ENCODE assay signal across 1 cellular context in the genomic region with DNA sequence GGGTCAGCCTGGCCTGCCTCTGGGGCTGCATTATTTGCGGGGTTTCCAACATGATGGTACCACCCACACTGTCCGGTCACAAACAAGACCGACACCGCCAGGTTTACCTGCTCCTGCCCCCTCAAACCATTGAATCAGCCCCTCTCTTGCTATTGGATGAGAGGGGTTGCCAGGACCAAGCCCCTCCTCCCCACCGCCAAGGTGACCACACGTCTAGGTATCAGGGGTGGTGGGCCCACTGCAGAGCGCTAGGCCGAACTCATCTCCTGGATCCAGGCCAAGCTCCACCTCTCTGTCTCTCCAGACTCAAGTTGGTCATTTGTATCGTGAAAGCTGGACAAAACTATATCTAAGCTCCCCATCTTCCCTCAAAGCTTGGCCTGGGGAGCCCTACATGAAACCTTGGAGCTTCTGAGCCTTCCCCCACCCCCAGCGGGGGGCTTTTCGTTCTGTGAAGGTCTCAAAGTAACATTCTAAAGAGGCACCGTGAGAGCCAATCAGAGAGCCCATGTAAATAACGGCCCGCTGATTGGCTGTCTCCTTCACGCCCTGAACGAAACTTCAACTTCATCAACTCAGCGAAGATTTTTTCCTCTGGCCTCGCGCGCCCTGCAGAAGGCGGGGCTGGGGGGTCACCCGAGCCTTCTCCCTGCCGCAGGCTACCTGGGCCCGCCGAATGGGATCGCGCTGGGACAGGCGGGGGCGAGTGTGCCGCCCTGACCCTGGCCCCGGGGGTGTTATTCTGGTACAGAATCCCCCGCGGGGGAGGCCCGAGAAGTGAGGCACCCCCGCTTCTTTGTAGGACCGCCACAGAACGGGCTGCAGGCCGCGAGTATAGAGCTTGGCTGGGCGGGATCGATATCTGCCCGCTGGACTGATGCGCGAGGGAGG.
TF ChIP-seq lines count a peak whose summit lies in the region.

No MANE protein-coding gene starts in this region.

TF ChIP-seq in HEK293, 187 proteins besides CTCF, POLR2A, EP300 and RAD21 (continued from another document):
- TF ChIP-seq YY1 (tag by site-specific recombination; IDR thresholded peaks at IDR 0.05): no peak
- TF ChIP-seq, protein P1, sequence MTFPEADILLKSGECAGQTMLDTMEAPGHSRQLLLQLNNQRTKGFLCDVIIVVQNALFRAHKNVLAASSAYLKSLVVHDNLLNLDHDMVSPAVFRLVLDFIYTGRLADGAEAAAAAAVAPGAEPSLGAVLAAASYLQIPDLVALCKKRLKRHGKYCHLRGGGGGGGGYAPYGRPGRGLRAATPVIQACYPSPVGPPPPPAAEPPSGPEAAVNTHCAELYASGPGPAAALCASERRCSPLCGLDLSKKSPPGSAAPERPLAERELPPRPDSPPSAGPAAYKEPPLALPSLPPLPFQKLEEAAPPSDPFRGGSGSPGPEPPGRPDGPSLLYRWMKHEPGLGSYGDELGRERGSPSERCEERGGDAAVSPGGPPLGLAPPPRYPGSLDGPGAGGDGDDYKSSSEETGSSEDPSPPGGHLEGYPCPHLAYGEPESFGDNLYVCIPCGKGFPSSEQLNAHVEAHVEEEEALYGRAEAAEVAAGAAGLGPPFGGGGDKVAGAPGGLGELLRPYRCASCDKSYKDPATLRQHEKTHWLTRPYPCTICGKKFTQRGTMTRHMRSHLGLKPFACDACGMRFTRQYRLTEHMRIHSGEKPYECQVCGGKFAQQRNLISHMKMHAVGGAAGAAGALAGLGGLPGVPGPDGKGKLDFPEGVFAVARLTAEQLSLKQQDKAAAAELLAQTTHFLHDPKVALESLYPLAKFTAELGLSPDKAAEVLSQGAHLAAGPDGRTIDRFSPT (tag by site-specific recombination; IDR thresholded peaks at IDR 0.05): peak; percentile 58; the same call in 1 of the 2 replicates
- TF ChIP-seq, protein P2, sequence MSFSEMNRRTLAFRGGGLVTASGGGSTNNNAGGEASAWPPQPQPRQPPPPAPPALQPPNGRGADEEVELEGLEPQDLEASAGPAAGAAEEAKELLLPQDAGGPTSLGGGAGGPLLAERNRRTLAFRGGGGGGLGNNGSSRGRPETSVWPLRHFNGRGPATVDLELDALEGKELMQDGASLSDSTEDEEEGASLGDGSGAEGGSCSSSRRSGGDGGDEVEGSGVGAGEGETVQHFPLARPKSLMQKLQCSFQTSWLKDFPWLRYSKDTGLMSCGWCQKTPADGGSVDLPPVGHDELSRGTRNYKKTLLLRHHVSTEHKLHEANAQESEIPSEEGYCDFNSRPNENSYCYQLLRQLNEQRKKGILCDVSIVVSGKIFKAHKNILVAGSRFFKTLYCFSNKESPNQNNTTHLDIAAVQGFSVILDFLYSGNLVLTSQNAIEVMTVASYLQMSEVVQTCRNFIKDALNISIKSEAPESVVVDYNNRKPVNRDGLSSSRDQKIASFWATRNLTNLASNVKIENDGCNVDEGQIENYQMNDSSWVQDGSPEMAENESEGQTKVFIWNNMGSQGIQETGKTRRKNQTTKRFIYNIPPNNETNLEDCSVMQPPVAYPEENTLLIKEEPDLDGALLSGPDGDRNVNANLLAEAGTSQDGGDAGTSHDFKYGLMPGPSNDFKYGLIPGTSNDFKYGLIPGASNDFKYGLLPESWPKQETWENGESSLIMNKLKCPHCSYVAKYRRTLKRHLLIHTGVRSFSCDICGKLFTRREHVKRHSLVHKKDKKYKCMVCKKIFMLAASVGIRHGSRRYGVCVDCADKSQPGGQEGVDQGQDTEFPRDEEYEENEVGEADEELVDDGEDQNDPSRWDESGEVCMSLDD (tag by site-specific recombination; IDR thresholded peaks at IDR 0.05): peak; percentile 91
- TF ChIP-seq IKZF3 (tag by site-specific recombination; IDR thresholded peaks at IDR 0.05): peak; percentile 43
- TF ChIP-seq, protein P3, sequence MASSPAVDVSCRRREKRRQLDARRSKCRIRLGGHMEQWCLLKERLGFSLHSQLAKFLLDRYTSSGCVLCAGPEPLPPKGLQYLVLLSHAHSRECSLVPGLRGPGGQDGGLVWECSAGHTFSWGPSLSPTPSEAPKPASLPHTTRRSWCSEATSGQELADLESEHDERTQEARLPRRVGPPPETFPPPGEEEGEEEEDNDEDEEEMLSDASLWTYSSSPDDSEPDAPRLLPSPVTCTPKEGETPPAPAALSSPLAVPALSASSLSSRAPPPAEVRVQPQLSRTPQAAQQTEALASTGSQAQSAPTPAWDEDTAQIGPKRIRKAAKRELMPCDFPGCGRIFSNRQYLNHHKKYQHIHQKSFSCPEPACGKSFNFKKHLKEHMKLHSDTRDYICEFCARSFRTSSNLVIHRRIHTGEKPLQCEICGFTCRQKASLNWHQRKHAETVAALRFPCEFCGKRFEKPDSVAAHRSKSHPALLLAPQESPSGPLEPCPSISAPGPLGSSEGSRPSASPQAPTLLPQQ (tag by site-specific recombination; IDR thresholded peaks at IDR 0.05): peak; percentile 100
- TF ChIP-seq ZNF600 (tag by site-specific recombination; IDR thresholded peaks at IDR 0.05): no peak
- TF ChIP-seq, protein P4, sequence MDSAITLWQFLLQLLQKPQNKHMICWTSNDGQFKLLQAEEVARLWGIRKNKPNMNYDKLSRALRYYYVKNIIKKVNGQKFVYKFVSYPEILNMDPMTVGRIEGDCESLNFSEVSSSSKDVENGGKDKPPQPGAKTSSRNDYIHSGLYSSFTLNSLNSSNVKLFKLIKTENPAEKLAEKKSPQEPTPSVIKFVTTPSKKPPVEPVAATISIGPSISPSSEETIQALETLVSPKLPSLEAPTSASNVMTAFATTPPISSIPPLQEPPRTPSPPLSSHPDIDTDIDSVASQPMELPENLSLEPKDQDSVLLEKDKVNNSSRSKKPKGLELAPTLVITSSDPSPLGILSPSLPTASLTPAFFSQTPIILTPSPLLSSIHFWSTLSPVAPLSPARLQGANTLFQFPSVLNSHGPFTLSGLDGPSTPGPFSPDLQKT (IDR thresholded peaks at IDR 0.05; ENCODE audit: borderline replicate concordance, low read depth, low read length): no peak
- TF ChIP-seq SP2 (tag by site-specific recombination; IDR thresholded peaks at IDR 0.05): peak; percentile 79
- TF ChIP-seq ZNF121 (tag by site-specific recombination; IDR thresholded peaks at IDR 0.05): peak; percentile 90
- TF ChIP-seq ZBTB7A (tag by site-specific recombination; IDR thresholded peaks at IDR 0.05; ENCODE audit: low read depth): peak; percentile 48
- TF ChIP-seq, protein P5, sequence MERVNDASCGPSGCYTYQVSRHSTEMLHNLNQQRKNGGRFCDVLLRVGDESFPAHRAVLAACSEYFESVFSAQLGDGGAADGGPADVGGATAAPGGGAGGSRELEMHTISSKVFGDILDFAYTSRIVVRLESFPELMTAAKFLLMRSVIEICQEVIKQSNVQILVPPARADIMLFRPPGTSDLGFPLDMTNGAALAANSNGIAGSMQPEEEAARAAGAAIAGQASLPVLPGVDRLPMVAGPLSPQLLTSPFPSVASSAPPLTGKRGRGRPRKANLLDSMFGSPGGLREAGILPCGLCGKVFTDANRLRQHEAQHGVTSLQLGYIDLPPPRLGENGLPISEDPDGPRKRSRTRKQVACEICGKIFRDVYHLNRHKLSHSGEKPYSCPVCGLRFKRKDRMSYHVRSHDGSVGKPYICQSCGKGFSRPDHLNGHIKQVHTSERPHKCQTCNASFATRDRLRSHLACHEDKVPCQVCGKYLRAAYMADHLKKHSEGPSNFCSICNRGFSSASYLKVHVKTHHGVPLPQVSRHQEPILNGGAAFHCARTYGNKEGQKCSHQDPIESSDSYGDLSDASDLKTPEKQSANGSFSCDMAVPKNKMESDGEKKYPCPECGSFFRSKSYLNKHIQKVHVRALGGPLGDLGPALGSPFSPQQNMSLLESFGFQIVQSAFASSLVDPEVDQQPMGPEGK (tag by site-specific recombination; IDR thresholded peaks at IDR 0.05): peak; percentile 92
- TF ChIP-seq ZNF791 (tag by site-specific recombination; IDR thresholded peaks at IDR 0.05): no peak
- 0 out of 2 replicates have a peak, but pooled peaks have one; percentile 10 for TF ChIP-seq MZF1 (tag by site-specific recombination; IDR thresholded peaks at IDR 0.05; ENCODE audit: borderline replicate concordance)
- TF ChIP-seq, protein P6, sequence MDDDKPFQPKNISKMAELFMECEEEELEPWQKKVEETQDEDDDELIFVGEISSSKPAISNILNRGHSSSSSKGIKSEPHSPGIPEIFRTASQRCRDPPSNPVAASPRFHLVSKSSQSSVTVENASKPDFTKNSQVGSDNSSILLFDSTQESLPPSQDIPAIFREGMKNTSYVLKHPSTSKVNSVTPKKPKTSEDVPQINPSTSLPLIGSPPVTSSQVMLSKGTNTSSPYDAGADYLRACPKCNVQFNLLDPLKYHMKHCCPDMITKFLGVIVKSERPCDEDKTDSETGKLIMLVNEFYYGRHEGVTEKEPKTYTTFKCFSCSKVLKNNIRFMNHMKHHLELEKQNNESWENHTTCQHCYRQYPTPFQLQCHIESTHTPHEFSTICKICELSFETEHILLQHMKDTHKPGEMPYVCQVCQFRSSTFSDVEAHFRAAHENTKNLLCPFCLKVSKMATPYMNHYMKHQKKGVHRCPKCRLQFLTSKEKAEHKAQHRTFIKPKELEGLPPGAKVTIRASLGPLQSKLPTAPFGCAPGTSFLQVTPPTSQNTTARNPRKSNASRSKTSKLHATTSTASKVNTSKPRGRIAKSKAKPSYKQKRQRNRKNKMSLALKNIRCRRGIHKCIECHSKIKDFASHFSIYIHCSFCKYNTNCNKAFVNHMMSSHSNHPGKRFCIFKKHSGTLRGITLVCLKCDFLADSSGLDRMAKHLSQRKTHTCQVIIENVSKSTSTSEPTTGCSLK (tag by site-specific recombination; IDR thresholded peaks at IDR 0.05): no peak
- TF ChIP-seq, protein P7, sequence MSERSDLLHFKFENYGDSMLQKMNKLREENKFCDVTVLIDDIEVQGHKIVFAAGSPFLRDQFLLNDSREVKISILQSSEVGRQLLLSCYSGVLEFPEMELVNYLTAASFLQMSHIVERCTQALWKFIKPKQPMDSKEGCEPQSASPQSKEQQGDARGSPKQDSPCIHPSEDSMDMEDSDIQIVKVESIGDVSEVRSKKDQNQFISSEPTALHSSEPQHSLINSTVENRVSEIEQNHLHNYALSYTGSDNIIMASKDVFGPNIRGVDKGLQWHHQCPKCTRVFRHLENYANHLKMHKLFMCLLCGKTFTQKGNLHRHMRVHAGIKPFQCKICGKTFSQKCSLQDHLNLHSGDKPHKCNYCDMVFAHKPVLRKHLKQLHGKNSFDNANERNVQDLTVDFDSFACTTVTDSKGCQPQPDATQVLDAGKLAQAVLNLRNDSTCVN (tag by site-specific recombination; optimal IDR thresholded peaks at IDR 0.05): peak; percentile 78
- TF ChIP-seq, protein P8, sequence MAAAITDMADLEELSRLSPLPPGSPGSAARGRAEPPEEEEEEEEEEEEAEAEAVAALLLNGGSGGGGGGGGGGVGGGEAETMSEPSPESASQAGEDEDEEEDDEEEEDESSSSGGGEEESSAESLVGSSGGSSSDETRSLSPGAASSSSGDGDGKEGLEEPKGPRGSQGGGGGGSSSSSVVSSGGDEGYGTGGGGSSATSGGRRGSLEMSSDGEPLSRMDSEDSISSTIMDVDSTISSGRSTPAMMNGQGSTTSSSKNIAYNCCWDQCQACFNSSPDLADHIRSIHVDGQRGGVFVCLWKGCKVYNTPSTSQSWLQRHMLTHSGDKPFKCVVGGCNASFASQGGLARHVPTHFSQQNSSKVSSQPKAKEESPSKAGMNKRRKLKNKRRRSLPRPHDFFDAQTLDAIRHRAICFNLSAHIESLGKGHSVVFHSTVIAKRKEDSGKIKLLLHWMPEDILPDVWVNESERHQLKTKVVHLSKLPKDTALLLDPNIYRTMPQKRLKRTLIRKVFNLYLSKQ (tag by site-specific recombination; IDR thresholded peaks at IDR 0.05; ENCODE audit: borderline replicate concordance): no peak
- TF ChIP-seq ZNF660 (tag by site-specific recombination; IDR thresholded peaks at IDR 0.05): 0 out of 2 replicates have a peak, but pooled peaks have one; percentile 30
- TF ChIP-seq ZSCAN30 (tag by site-specific recombination; IDR thresholded peaks at IDR 0.05): no peak; the same call in 1 of the 2 replicates
- TF ChIP-seq, protein P9, sequence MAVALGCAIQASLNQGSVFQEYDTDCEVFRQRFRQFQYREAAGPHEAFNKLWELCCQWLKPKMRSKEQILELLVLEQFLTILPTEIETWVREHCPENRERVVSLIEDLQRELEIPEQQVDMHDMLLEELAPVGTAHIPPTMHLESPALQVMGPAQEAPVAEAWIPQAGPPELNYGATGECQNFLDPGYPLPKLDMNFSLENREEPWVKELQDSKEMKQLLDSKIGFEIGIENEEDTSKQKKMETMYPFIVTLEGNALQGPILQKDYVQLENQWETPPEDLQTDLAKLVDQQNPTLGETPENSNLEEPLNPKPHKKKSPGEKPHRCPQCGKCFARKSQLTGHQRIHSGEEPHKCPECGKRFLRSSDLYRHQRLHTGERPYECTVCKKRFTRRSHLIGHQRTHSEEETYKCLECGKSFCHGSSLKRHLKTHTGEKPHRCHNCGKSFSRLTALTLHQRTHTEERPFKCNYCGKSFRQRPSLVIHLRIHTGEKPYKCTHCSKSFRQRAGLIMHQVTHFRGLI (tag by site-specific recombination; IDR thresholded peaks at IDR 0.05): peak; percentile 70
- TF ChIP-seq ZNF76 (tag by site-specific recombination; IDR thresholded peaks at IDR 0.05; ENCODE audit: borderline replicate concordance, low read depth): 0 out of 2 replicates have a peak, but pooled peaks have one; percentile 36
- TF ChIP-seq GLIS1 (tag by site-specific recombination; IDR thresholded peaks at IDR 0.05): peak; percentile 53; the same call in 1 of the 2 replicates
- TF ChIP-seq, protein P10, sequence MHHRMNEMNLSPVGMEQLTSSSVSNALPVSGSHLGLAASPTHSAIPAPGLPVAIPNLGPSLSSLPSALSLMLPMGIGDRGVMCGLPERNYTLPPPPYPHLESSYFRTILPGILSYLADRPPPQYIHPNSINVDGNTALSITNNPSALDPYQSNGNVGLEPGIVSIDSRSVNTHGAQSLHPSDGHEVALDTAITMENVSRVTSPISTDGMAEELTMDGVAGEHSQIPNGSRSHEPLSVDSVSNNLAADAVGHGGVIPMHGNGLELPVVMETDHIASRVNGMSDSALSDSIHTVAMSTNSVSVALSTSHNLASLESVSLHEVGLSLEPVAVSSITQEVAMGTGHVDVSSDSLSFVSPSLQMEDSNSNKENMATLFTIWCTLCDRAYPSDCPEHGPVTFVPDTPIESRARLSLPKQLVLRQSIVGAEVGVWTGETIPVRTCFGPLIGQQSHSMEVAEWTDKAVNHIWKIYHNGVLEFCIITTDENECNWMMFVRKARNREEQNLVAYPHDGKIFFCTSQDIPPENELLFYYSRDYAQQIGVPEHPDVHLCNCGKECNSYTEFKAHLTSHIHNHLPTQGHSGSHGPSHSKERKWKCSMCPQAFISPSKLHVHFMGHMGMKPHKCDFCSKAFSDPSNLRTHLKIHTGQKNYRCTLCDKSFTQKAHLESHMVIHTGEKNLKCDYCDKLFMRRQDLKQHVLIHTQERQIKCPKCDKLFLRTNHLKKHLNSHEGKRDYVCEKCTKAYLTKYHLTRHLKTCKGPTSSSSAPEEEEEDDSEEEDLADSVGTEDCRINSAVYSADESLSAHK (tag by site-specific recombination; IDR thresholded peaks at IDR 0.05): no peak; the same call in 1 of the 2 replicates
- TF ChIP-seq ZNF214 (tag by site-specific recombination; IDR thresholded peaks at IDR 0.05; ENCODE audit: borderline replicate concordance): no peak
- peak; percentile 43; the same call in 1 of the 2 replicates for TF ChIP-seq ZNF777 (tag by site-specific recombination; IDR thresholded peaks at IDR 0.05; ENCODE audit: borderline replicate concordance)
